17 cellular contexts compared by ENCODE assay signal in the genomic region with DNA sequence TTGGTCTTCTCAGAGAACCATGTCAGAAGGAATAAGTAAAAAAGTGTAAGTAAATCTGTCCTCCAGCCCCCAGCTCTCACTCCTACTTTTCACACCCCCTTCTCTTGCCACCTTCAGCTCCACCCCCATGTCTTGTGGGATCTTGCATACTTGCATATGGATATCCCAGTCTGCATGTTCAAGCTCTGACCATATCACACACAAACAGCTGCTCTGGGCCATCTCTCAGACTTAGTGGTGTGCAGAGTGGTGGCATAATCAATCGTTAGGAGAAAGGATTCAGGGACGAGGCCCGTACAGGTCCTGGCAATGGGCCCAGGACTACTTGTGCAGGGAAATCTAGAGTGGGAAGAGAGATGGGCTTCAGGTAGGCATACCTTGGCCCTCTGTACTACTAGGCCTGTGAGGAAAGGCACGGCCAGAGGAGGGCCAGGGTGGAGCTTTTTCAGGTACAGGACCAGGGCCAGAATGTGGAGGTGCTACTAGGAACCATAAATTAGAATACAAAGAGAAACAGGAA.
DNase-seq lines count a peak whose midpoint lies in the region; ATAC-seq and TF ChIP-seq lines count a peak whose summit lies in the region.
"Had no signal": no experiment of that assay in that cellular context is flagged by ENCODE, and none has a peak within 500 bp of the region (broad histone marks: within the 10 kb centered on the region; RNA-seq: fewer than 3 reads in every experiment).

No MANE protein-coding gene starts in this region.

- H3K18ac ChIP-seq in mesenchymal stem cell (ENCODE audit: low read depth in 1 of 2, low read length in 2 of 2) = no peak overlapping the region

- H3K4me3 ChIP-seq in MM.1S (ENCODE audit: low read length) (no peak overlapping the region), mesenchymal stem cell (ENCODE audit: insufficient read depth in 1 of 2, low read depth in 1 of 2, low read length in 2 of 2) (no peak overlapping the region), thyroid gland (replicated peaks in 1 of 3) (no peak overlapping the region)

- H3K4me2 ChIP-seq in MM.1S (ENCODE audit: low read depth, low read length) (no peak overlapping the region), mesenchymal stem cell (ENCODE audit: low read length, poor library complexity, severe bottlenecking) (no peak overlapping the region)

- no peak overlapping the region for H2BK15ac ChIP-seq in mesenchymal stem cell (ENCODE audit: low read depth, poor library complexity, severe bottlenecking)

- H4K20me1 ChIP-seq in MM.1S (ENCODE audit: insufficient read depth, low read length) = no peaks in the 10 kb centered on the region

- H4K8ac ChIP-seq in mesenchymal stem cell (ENCODE audit: low read length) = no peak overlapping the region

- no peak for TF ChIP-seq POLR2A in thyroid gland (IDR thresholded peaks at IDR 0.05)

- H3K36me3 Mint-ChIP-seq in activated CD4-positive, alpha-beta T cell treated with anti-CD3 and anti-CD28 coated beads for 36 hours (ENCODE audit: low read depth) = no peaks in the 10 kb centered on the region
- H3K36me3 Mint-ChIP-seq: CD4-positive, CD25-positive, alpha-beta regulatory T cell had no signal

- peaks cover 13% of the 10 kb centered on the region for H3K4me1 Mint-ChIP-seq in activated CD4-positive, alpha-beta T cell treated with anti-CD3 and anti-CD28 coated beads for 36 hours

- H3K4me1 ChIP-seq in MM.1S (ENCODE audit: low read length) = no peaks in the 10 kb centered on the region
- peaks cover 1% of the 10 kb centered on the region for H3K4me1 ChIP-seq in mesenchymal stem cell (ENCODE audit: control insufficient read depth, insufficient read depth, low read depth, low read length)
- H3K4me1 ChIP-seq in thyroid gland = peaks cover 13 to 17% of the 10 kb centered on the region in 2 donors

- peak overlapping the region in 1 of 2 experiments; percentile 18 for H2BK12ac ChIP-seq in mesenchymal stem cell (ENCODE audit: low read length in 2 of 2)

- no peak overlapping the region for H3K27ac Mint-ChIP-seq in activated CD4-positive, alpha-beta T cell treated with anti-CD3 and anti-CD28 coated beads for 36 hours

- POLR2A ChIA-PET in activated CD4-positive, alpha-beta T cell treated with anti-CD3 and anti-CD28 coated beads for 36 hours (lab: Charles Lee) = no interaction called here

- H3K9me3 Mint-ChIP-seq in activated CD4-positive, alpha-beta T cell treated with anti-CD3 and anti-CD28 coated beads for 36 hours (ENCODE audit: low read depth) = no peaks in the 10 kb centered on the region
- H3K9me3 Mint-ChIP-seq: CD4-positive, CD25-positive, alpha-beta regulatory T cell had no signal

- H4K91ac ChIP-seq in mesenchymal stem cell (ENCODE audit: low read length) = no peak overlapping the region

- H3K27me3 ChIP-seq in MM.1S (replicated peaks; ENCODE audit: insufficient read depth, low read length) (no peaks in the 10 kb centered on the region), mesenchymal stem cell (ENCODE audit: control insufficient read depth in 1 of 2, insufficient read depth in 1 of 2, low read length in 2 of 2) (no peaks in the 10 kb centered on the region), thyroid gland (no peaks in the 10 kb centered on the region)

- H3K23ac ChIP-seq in mesenchymal stem cell (ENCODE audit: low read length in 2 of 2) = no peak overlapping the region

- DNase-seq in MM.1S = no peak
- peak; percentile 3 for DNase-seq in NCI-H2029 treated with DMSO at 0.1 percent for 48 hours (lab: John Stamatoyannopoulos, UW)
- no peak for DNase-seq in mesenchymal stem cell
- peak; percentile 52 to 66 for DNase-seq in thyroid gland
- no peak for DNase-seq in activated CD4-positive, alpha-beta T cell treated with anti-CD3 and anti-CD28 coated beads for 36 hours
- no peak for DNase-seq in caudate nucleus (lab: John Stamatoyannopoulos, UW)
- DNase-seq: CD4-positive, CD25-positive, alpha-beta regulatory T cell; EL; GF-D8; Kasumi-1; NCI-H1436; NCI-H187 treated with DMSO at 0.1 percent for 48 hours; NCI-H2171; NCI-H524 treated with DMSO at 0.1 percent for 48 hours had no signal

- H3K27ac ChIP-seq in MM.1S (ENCODE audit: low read length) (no peak overlapping the region), mesenchymal stem cell (ENCODE audit: low read length, poor library complexity, severe bottlenecking) (no peak overlapping the region), thyroid gland (no peak overlapping the region), caudate nucleus (ENCODE audit: low read depth, low read length) (no peak overlapping the region)

- no peak for ATAC-seq in activated CD4-positive, alpha-beta T cell treated with anti-CD3 and anti-CD28 coated beads for 36 hours
- no peak for ATAC-seq in HG03342 (IDR thresholded peaks at IDR 0.05; ENCODE audit: unreplicated experiment)
- ATAC-seq: Panc1, SK-N-SH treated with all-trans-retinoic acid at 6 μM for 48 hours had no signal

- H3K9ac ChIP-seq in MM.1S (ENCODE audit: low read length) = no peak overlapping the region
- H3K9ac ChIP-seq in mesenchymal stem cell (ENCODE audit: low read length) = no peak overlapping the region

- WGBS in mesenchymal stem cell = 91% methylated on average over 4 of the region's 4 CpGs
- 35 to 45% methylated on average over 4 of the region's 4 CpGs for WGBS in thyroid gland, 2 donors

- H2BK120ac ChIP-seq in mesenchymal stem cell (ENCODE audit: low read depth, low read length) = no peak overlapping the region

- no peaks in the 10 kb centered on the region for H3K9me2 ChIP-seq in MM.1S (replicated peaks; ENCODE audit: insufficient read depth, low read length)

- no peaks in the 10 kb centered on the region for H3F3A ChIP-seq in MM.1S (ENCODE audit: insufficient read depth, low read length)

- H3K79me1 ChIP-seq in mesenchymal stem cell (replicated peaks; ENCODE audit: low read length, poor library complexity, severe bottlenecking) = no peaks in the 10 kb centered on the region

- H2BK5ac ChIP-seq in mesenchymal stem cell (ENCODE audit: low read depth, low read length, poor library complexity, severe bottlenecking) = no peak overlapping the region

- H2AFZ ChIP-seq in MM.1S (ENCODE audit: low read length) (0 out of 2 replicates have a peak overlapping the region, but pooled peaks have one; percentile 26), mesenchymal stem cell (ENCODE audit: low read depth, low read length) (no peak overlapping the region)

- H2AK5ac ChIP-seq in mesenchymal stem cell (ENCODE audit: low read length, severe bottlenecking) = peak overlapping the region; percentile 1

- H3K36me3 ChIP-seq in MM.1S (replicated peaks; ENCODE audit: insufficient read depth, low read length) (no peaks in the 10 kb centered on the region), mesenchymal stem cell (ENCODE audit: control insufficient read depth in 1 of 2, insufficient read depth in 2 of 2, low read depth in 1 of 2, low read length in 2 of 2) (no peaks in the 10 kb centered on the region), thyroid gland (no peaks in the 10 kb centered on the region)

- TF ChIP-seq CTCF in MM.1S (IDR thresholded peaks at IDR 0.05; ENCODE audit: low read length) = no peak
- no peak for TF ChIP-seq CTCF in thyroid gland (IDR thresholded peaks at IDR 0.05)

- H3K9me3 ChIP-seq in MM.1S (replicated peaks; ENCODE audit: insufficient read depth, low read length) = no peaks in the 10 kb centered on the region
- H3K9me3 ChIP-seq in mesenchymal stem cell (ENCODE audit: control insufficient read depth, low read length) = no peaks in the 10 kb centered on the region
- no peaks in the 10 kb centered on the region for H3K9me3 ChIP-seq in thyroid gland

- H3K14ac ChIP-seq in mesenchymal stem cell (ENCODE audit: low read length in 2 of 2) = no peak overlapping the region

- CTCF ChIA-PET in activated CD4-positive, alpha-beta T cell treated with anti-CD3 and anti-CD28 coated beads for 36 hours (lab: Charles Lee) = interaction anchor here (1.2 to 1.4 kb wide), 3 partner anchors 17 to 211 kb away, joined by 3 read pairs; no protein-coding TSS in a partner anchor

- H3K79me2 ChIP-seq in MM.1S (ENCODE audit: low read length) = no peaks in the 10 kb centered on the region

- H3K4me3 Mint-ChIP-seq in activated CD4-positive, alpha-beta T cell treated with anti-CD3 and anti-CD28 coated beads for 36 hours = no peak overlapping the region
- H3K4me3 Mint-ChIP-seq: CD4-positive, CD25-positive, alpha-beta regulatory T cell had no signal

- H3K4ac ChIP-seq in mesenchymal stem cell (ENCODE audit: low read depth in 1 of 2, low read length in 2 of 2) = no peak overlapping the region

- intact Hi-C loops in thyroid gland (cut with DNase I) = no loop called here
- intact Hi-C loops in activated CD4-positive, alpha-beta T cell treated with anti-CD3 and anti-CD28 coated beads for 36 hours (cut with DNase I, micrococcal nuclease) = no loop called here

- no peaks in the 10 kb centered on the region for H3K27me3 Mint-ChIP-seq in activated CD4-positive, alpha-beta T cell treated with anti-CD3 and anti-CD28 coated beads for 36 hours
- H3K27me3 Mint-ChIP-seq: CD4-positive, CD25-positive, alpha-beta regulatory T cell had no signal

Comparison
In these comparisons a context has a peak if more than half of its experiments do, and no peak if none do; other contexts are left out.
1. DNase-seq: peak in NCI-H2029 treated with DMSO at 0.1 percent for 48 hours (single experiment) and thyroid gland (2 of 2); none in MM.1S (single experiment), mesenchymal stem cell (single experiment), activated CD4-positive, alpha-beta T cell treated with anti-CD3 and anti-CD28 coated beads for 36 hours (single experiment) and caudate nucleus (0 of 61).